In genomic region chr11:2555891-2556290, GRCh38 we compare ENCODE assay signal across 17 cellular contexts.
A peak's percentile ranks its signal among the peaks of the same experiment; 100 is the strongest.
DNase-seq lines count a peak whose midpoint lies in the region; ATAC-seq and TF ChIP-seq lines count a peak whose summit lies in the region.
"Had no signal": no experiment of that assay in that cellular context is flagged by ENCODE, and none has a peak within 500 bp of the region (broad histone marks: within the 10 kb centered on the region; RNA-seq: fewer than 3 reads in every experiment).

No MANE protein-coding gene starts in this region.

- H3K27me3 ChIP-seq in endodermal cell (ENCODE audit: control insufficient read depth, insufficient read depth, low read length, poor library complexity, severe bottlenecking) = peaks cover 18% of the 10 kb centered on the region
- H3K27me3 ChIP-seq in spleen (replicated peaks in 1 of 7) = no peaks in the 10 kb centered on the region
- peaks cover 0 to 17% of the 10 kb centered on the region in 2 donors for H3K27me3 ChIP-seq in tibial artery

- TF ChIP-seq CTCF in endodermal cell (conservative IDR thresholded peaks at IDR 0.05) (no peak), mucosa of descending colon (IDR thresholded peaks at IDR 0.05) (no peak), spleen (IDR thresholded peaks at IDR 0.05 in 8 of 11, conservative IDR thresholded peaks at IDR 0.05 in 3 of 11) (no peak), tibial artery (IDR thresholded peaks at IDR 0.05) (no peak)

- H3K9me3 ChIP-seq in endodermal cell (ENCODE audit: control insufficient read depth, low read length) (peaks cover 11% of the 10 kb centered on the region), mucosa of descending colon (no peaks in the 10 kb centered on the region), spleen (no peaks in the 10 kb centered on the region), tibial artery (no peaks in the 10 kb centered on the region)

- H3K36me3 ChIP-seq in endodermal cell (ENCODE audit: control insufficient read depth, insufficient read depth, low read length) (no peaks in the 10 kb centered on the region), mucosa of descending colon (ENCODE audit: low read depth) (no peaks in the 10 kb centered on the region), spleen (no peaks in the 10 kb centered on the region), tibial artery (no peaks in the 10 kb centered on the region)

- no peaks in the 10 kb centered on the region for H3K27me3 Mint-ChIP-seq in activated naive CD4-positive, alpha-beta T cell treated with anti-CD3 and anti-CD28 coated beads for 36 hours (ENCODE audit: low read depth)
- peaks cover 71% of the 10 kb centered on the region for H3K27me3 Mint-ChIP-seq in endodermal cell (ENCODE audit: insufficient read depth)

- no peak for ATAC-seq in mucosa of descending colon

- H3K27ac ChIP-seq in endodermal cell (ENCODE audit: low read depth, low read length) (no peak overlapping the region), spleen (no peak overlapping the region), tibial artery (no peak overlapping the region)
- H3K27ac ChIP-seq: KMS-11 had no signal

- no peak for TF ChIP-seq POLR2A in spleen (IDR thresholded peaks at IDR 0.05)

- H3K27ac Mint-ChIP-seq in activated naive CD4-positive, alpha-beta T cell treated with anti-CD3 and anti-CD28 coated beads for 36 hours = no peak overlapping the region
- H3K27ac Mint-ChIP-seq in endodermal cell = no peak overlapping the region
- H3K27ac Mint-ChIP-seq: CD8-positive, alpha-beta memory T cell; H9 had no signal

- H3K36me3 Mint-ChIP-seq in activated naive CD4-positive, alpha-beta T cell treated with anti-CD3 and anti-CD28 coated beads for 36 hours (ENCODE audit: low read depth) = no peaks in the 10 kb centered on the region
- no peaks in the 10 kb centered on the region for H3K36me3 Mint-ChIP-seq in endodermal cell (ENCODE audit: low read depth)
- H3K36me3 Mint-ChIP-seq: CD8-positive, alpha-beta memory T cell had no signal

- H3K4me3 ChIP-seq in endodermal cell (ENCODE audit: low read length) (no peak overlapping the region), mucosa of descending colon (no peak overlapping the region), spleen (no peak overlapping the region), tibial artery (no peak overlapping the region)

- no peaks in the 10 kb centered on the region for H3K9me3 Mint-ChIP-seq in activated naive CD4-positive, alpha-beta T cell treated with anti-CD3 and anti-CD28 coated beads for 36 hours
- H3K9me3 Mint-ChIP-seq in endodermal cell = peaks cover 17% of the 10 kb centered on the region

- DNase-seq in activated naive CD4-positive, alpha-beta T cell treated with anti-CD3 and anti-CD28 coated beads for 36 hours = peak; percentile 1
- DNase-seq in activated naive CD4-positive, alpha-beta T cell treated with Interleukin-2 at 50 U/mL for 16 hours = no peak
- peak; percentile 30 for DNase-seq in endodermal cell
- DNase-seq in mucosa of descending colon = peak in 2 of 3 donors; percentile 6 to 37
- peak; percentile 24 for DNase-seq in spleen
- DNase-seq in NCI-H2029 (lab: John Stamatoyannopoulos, UW) = no peak
- no peak for DNase-seq in tibial artery
- no peak for DNase-seq in GM03348 (ENCODE audit: low spot score)
- DNase-seq: DMS79, H9, NCI-H1694 treated with DMSO at 0.1 percent for 48 hours, NCI-H226, NCI-H524, NCI-H82, OCI-M1 had no signal

- no peak overlapping the region for H3K4me3 Mint-ChIP-seq in activated naive CD4-positive, alpha-beta T cell treated with anti-CD3 and anti-CD28 coated beads for 36 hours
- H3K4me3 Mint-ChIP-seq in endodermal cell = no peak overlapping the region
- H3K4me3 Mint-ChIP-seq: CD8-positive, alpha-beta memory T cell; H9 had no signal

- H3K4me1 ChIP-seq in endodermal cell (ENCODE audit: control insufficient read depth, insufficient read depth, low read length) (no peaks in the 10 kb centered on the region), mucosa of descending colon (ENCODE audit: low read depth) (no peaks in the 10 kb centered on the region), spleen (peaks cover 0 to 10% (median 0%) of the 10 kb centered on the region in 6 donors), tibial artery (no peaks in the 10 kb centered on the region)

- WGBS in endodermal cell (ENCODE audit: insufficient coverage in 1 of 2, insufficient read length in 1 of 2), 2 experiments = 90% methylated on average over 12 of the region's 12 CpGs; no CpG with 5 or more reads in 1 of the 2 experiments
- WGBS in spleen, 5 donors = 86 to 95% (median 89%) methylated on average over 11 to 12 of the region's 12 CpGs

- no peak overlapping the region for H3K9ac ChIP-seq in endodermal cell (ENCODE audit: extremely low read depth, low read length, poor library complexity, severe bottlenecking)
- H3K9ac ChIP-seq: KMS-11 had no signal

- intact Hi-C loops in activated naive CD4-positive, alpha-beta T cell treated with anti-CD3 and anti-CD28 coated beads for 36 hours (cut with micrococcal nuclease) = no loop called here
- intact Hi-C loops in mucosa of descending colon (cut with DNase I, micrococcal nuclease) (no loop called here), spleen (cut with DNase I; ENCODE audit: low total_unique reads) (no loop called here), tibial artery (cut with DNase I; ENCODE audit: low total_unique reads) (no loop called here)

- peaks cover 1% of the 10 kb centered on the region for H3K4me1 Mint-ChIP-seq in activated naive CD4-positive, alpha-beta T cell treated with anti-CD3 and anti-CD28 coated beads for 36 hours (ENCODE audit: low read depth)
- peaks cover 5% of the 10 kb centered on the region for H3K4me1 Mint-ChIP-seq in endodermal cell
- H3K4me1 Mint-ChIP-seq: CD8-positive, alpha-beta memory T cell had no signal

- CTCF ChIA-PET in activated naive CD4-positive, alpha-beta T cell treated with anti-CD3 and anti-CD28 coated beads for 36 hours (lab: Charles Lee) = no interaction called here

Comparison
In these comparisons a context has a peak if more than half of its experiments do, and no peak if none do; other contexts are left out.
1. DNase-seq: peak in activated naive CD4-positive, alpha-beta T cell treated with anti-CD3 and anti-CD28 coated beads for 36 hours (single experiment), endodermal cell (single experiment), mucosa of descending colon (2 of 3) and spleen (single experiment); none in activated naive CD4-positive, alpha-beta T cell treated with Interleukin-2 at 50 U/mL for 16 hours (single experiment), NCI-H2029 (single experiment), tibial artery (0 of 2) and GM03348 (single experiment).